In genomic region chr17:16745492-16746203, GRCh38 we compare ENCODE assay signal across 9 cellular contexts. TPM values are rescaled to one million over a fixed set of nuclear protein-coding genes. Genes with fewer than 3 reads are reported as not detected.
DNase-seq lines count a peak whose midpoint lies in the region; ATAC-seq, FAIRE-seq and TF ChIP-seq lines count a peak whose summit lies in the region.
"Not testable (repeated sequence)": the region's sequence is repeated elsewhere in the genome, so short reads cannot be mapped to it uniquely, and the experiment has no call there.
"Had no signal": no experiment of that assay in that cellular context is flagged by ENCODE, and none has a peak within 500 bp of the region (broad histone marks: within the 10 kb centered on the region; RNA-seq: fewer than 3 reads in every experiment).

No MANE protein-coding gene starts in this region.

- H3K27ac ChIP-seq in HUES48 (ENCODE audit: low read depth, low read length); mesendoderm (ENCODE audit: low read depth, low read length); aorta (ENCODE audit: low read depth in 1 of 2, low read length in 2 of 2): not testable (repeated sequence)

- H2BK5ac ChIP-seq in mesendoderm (ENCODE audit: low read length): not testable (repeated sequence)

- not testable (repeated sequence) for H3K4ac ChIP-seq in mesendoderm (ENCODE audit: low read depth, low read length)

- not testable (repeated sequence) for H3K4me1 ChIP-seq in HUES48 (ENCODE audit: control insufficient read depth, insufficient read depth, low read length); mesendoderm (ENCODE audit: control insufficient read depth, low read depth, low read length); aorta (ENCODE audit: control insufficient read depth in 1 of 2, insufficient read depth in 2 of 2, low read length in 2 of 2)

- not testable (repeated sequence) for H3K27ac Mint-ChIP-seq in activated T-cell treated with anti-CD3 and anti-CD28 coated beads, Interleukin-2, amount 50 U/mL, for 24 hours
- H3K27ac Mint-ChIP-seq in progenitor cell of endocrine pancreas: peak overlapping the region; percentile 42

- intact Hi-C loops in cardiac septum (cut with DNase I); aorta (cut with DNase I): not testable (repeated sequence)

- not testable (repeated sequence) for H3K18ac ChIP-seq in mesendoderm (ENCODE audit: low read length)

- TF ChIP-seq CTCF in bronchial epithelial cell (IDR thresholded peaks at IDR 0.05; ENCODE audit: insufficient read depth, low read length, severe bottlenecking); progenitor cell of endocrine pancreas (IDR thresholded peaks at IDR 0.05; ENCODE audit: unreplicated experiment): not testable (repeated sequence)

- H4K8ac ChIP-seq in mesendoderm (ENCODE audit: low read depth, low read length): not testable (repeated sequence)

- H3K9me3 Mint-ChIP-seq in activated T-cell treated with anti-CD3 and anti-CD28 coated beads, Interleukin-2, amount 50 U/mL, for 24 hours; progenitor cell of endocrine pancreas (ENCODE audit: low read depth): not testable (repeated sequence)

- H3K4me3 Mint-ChIP-seq in activated T-cell treated with anti-CD3 and anti-CD28 coated beads, Interleukin-2, amount 50 U/mL, for 24 hours: peak overlapping the region; percentile 19
- peak overlapping the region; percentile 17 for H3K4me3 Mint-ChIP-seq in progenitor cell of endocrine pancreas (ENCODE audit: low read depth)

- FAIRE-seq in bronchial epithelial cell (lab: Jason Lieb, UNC): not testable (repeated sequence)

- not testable (repeated sequence) for H3K36me3 Mint-ChIP-seq in activated T-cell treated with anti-CD3 and anti-CD28 coated beads, Interleukin-2, amount 50 U/mL, for 24 hours (ENCODE audit: low read depth); progenitor cell of endocrine pancreas (ENCODE audit: insufficient read depth)

- peak overlapping the region; percentile 46 for H3K4me3 ChIP-seq in HUES48 (ENCODE audit: low read depth, low read length)
- not testable (repeated sequence) for H3K4me3 ChIP-seq in bronchial epithelial cell (ENCODE audit: low read depth, low read length); mesendoderm (ENCODE audit: low read length); aorta (ENCODE audit: low read length in 2 of 2)

- not testable (repeated sequence) for H3K9ac ChIP-seq in HUES48 (ENCODE audit: low read depth, low read length); mesendoderm (ENCODE audit: low read length)

- H3K27me3 Mint-ChIP-seq in activated T-cell treated with anti-CD3 and anti-CD28 coated beads, Interleukin-2, amount 50 U/mL, for 24 hours: peaks cover 45% of the 10 kb centered on the region
- peaks cover 45% of the 10 kb centered on the region for H3K27me3 Mint-ChIP-seq in progenitor cell of endocrine pancreas

- DNase-seq in EL (peak; percentile 18), bronchial epithelial cell (ENCODE audit: low read depth) (peak; percentile 0), cardiac septum (ENCODE audit: low spot score) (peak; percentile 43), mesendoderm (peak; percentile 69)
- DNase-seq in activated T-cell treated with anti-CD3 and anti-CD28 coated beads, Interleukin-2, amount 50 U/mL, for 24 hours: peak; percentile 26
- DNase-seq in progenitor cell of endocrine pancreas (ENCODE audit: low spot score, unreplicated experiment); aorta: not testable (repeated sequence)

- not testable (repeated sequence) for H3K79me2 ChIP-seq in mesendoderm (ENCODE audit: control insufficient read depth, insufficient read depth, low read length)

- not testable (repeated sequence) for H3K9me3 ChIP-seq in HUES48 (ENCODE audit: control insufficient read depth, insufficient read depth, low read length); aorta (ENCODE audit: control insufficient read depth, low read length)

- H3K4me1 Mint-ChIP-seq in activated T-cell treated with anti-CD3 and anti-CD28 coated beads, Interleukin-2, amount 50 U/mL, for 24 hours (ENCODE audit: low read depth): peaks cover 10% of the 10 kb centered on the region
- H3K4me1 Mint-ChIP-seq in progenitor cell of endocrine pancreas (ENCODE audit: low read depth): not testable (repeated sequence)

- H3K56ac ChIP-seq in mesendoderm (ENCODE audit: low read length): peak overlapping the region; percentile 49

- H3K23ac ChIP-seq in mesendoderm (ENCODE audit: low read length): not testable (repeated sequence)

- ATAC-seq in aorta (ENCODE audit: low FRiP score): peak; percentile 15

- not testable (repeated sequence) for H3K36me3 ChIP-seq in HUES48 (ENCODE audit: control insufficient read depth, insufficient read depth, low read length); bronchial epithelial cell (ENCODE audit: control insufficient read depth, insufficient read depth, low read length); mesendoderm (ENCODE audit: control insufficient read depth, insufficient read depth, low read length); aorta (ENCODE audit: control insufficient read depth in 1 of 2, insufficient read depth in 2 of 2, low read length in 1 of 2)

- not testable (repeated sequence) for H4K5ac ChIP-seq in mesendoderm (ENCODE audit: low read length)

- not testable (repeated sequence) for H2BK120ac ChIP-seq in mesendoderm (ENCODE audit: low read depth, low read length)

- H3K79me1 ChIP-seq in mesendoderm (ENCODE audit: low read length): not testable (repeated sequence)

- H3K4me2 ChIP-seq in mesendoderm (ENCODE audit: low read length): peak overlapping the region; percentile 25

- H2AK5ac ChIP-seq in mesendoderm (ENCODE audit: low read length): not testable (repeated sequence)

- H2BK15ac ChIP-seq in mesendoderm (replicated peaks; ENCODE audit: low read depth): not testable (repeated sequence)

- H3K27me3 ChIP-seq in HUES48 (ENCODE audit: control insufficient read depth, insufficient read depth, low read length); bronchial epithelial cell (ENCODE audit: control insufficient read depth, insufficient read depth, low read length); mesendoderm (ENCODE audit: insufficient read depth, low read length, poor library complexity); aorta (ENCODE audit: control insufficient read depth in 1 of 2, insufficient read depth in 2 of 2, low read length in 1 of 2): not testable (repeated sequence)

- WGBS in mesendoderm (ENCODE audit: extremely low coverage, insufficient coverage, low lambda C conversion rate): no CpG with 5 or more reads among the region's 25 CpGs
- 6 to 25% methylated on average over 20 to 23 of the region's 25 CpGs for WGBS in aorta, 2 donors

RNA-seq across cellular contexts. Expression of gene CCDC144A, which starts 55.6 kb away (rescaled TPM):
- total RNA-seq in bronchial epithelial cell: 2.1 and 3.8 TPM in 2 replicates
- 0.22 TPM for total RNA-seq in cardiac septum
- polyA plus RNA-seq in mesendoderm (2013, experiment 1 of 2): 0.24 TPM
- polyA plus RNA-seq in mesendoderm (2013, experiment 2 of 2): 0.31 TPM
- total RNA-seq in progenitor cell of endocrine pancreas: 0.89 and 1.2 TPM in 2 replicates
- total RNA-seq in aorta: 10 to 100 TPM in 1 of 2 donors, 1 to 10 TPM in 1; 2.5 to 18.6 TPM
- 1 to 10 TPM in 1 of 2 donors, not detected in 1; 3.2 TPM for polyA plus RNA-seq in aorta
- polyA plus RNA-seq: IgD-negative memory B cell had no signal
